ENCODE assay signal across 18 cellular contexts in the genomic region with DNA sequence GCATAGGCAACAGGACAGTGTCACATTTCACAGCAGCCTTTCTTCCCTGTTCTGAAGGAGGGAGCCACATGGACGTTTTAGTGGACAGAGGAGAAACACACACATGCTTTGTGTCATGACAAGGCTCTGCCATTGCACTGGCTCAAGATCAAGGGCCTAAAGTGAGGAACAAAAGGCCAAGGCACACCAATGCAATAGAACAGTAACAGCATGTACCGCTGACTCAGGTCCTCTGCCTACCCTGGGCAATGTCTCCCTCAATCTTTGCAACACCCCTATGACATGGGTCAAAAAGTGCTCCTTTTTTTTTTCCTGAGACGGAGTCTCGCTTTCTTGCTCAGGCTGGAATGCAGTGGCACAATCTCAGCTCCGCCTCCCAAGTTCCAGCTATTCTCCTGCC. TPM values are rescaled to one million over a fixed set of nuclear protein-coding genes. Genes with fewer than 3 reads are reported as not detected.
DNase-seq lines count a peak whose midpoint lies in the region; ATAC-seq, FAIRE-seq and TF ChIP-seq lines count a peak whose summit lies in the region.
"Had no signal": no experiment of that assay in that cellular context is flagged by ENCODE, and none has a peak within 500 bp of the region (broad histone marks: within the 10 kb centered on the region; RNA-seq: fewer than 3 reads in every experiment).

No MANE protein-coding gene starts in this region.

- peak overlapping the region; percentile 20 for H3K27ac Mint-ChIP-seq in Caco-2 (ENCODE audit: unreplicated experiment)
- peak overlapping the region; percentile 85 for H3K27ac Mint-ChIP-seq in nephron progenitor cell
- H3K27ac Mint-ChIP-seq: activated CD8-positive, alpha-beta T cell treated with anti-CD3 and anti-CD28 coated beads, Interleukin-2, amount 10 ng/mL, durations not matched to agents 7 days and 5 days; CD14-positive monocyte; nephron had no signal

- WGBS in small intestine, 3 donors, result 75 to 83% (median 82%) methylated on average over 5 of the region's 5 CpGs

- H3K9me3 Mint-ChIP-seq in Caco-2 (ENCODE audit: unreplicated experiment), result peaks cover 16% of the 10 kb centered on the region
- H3K9me3 Mint-ChIP-seq in nephron progenitor cell, result peaks cover 21% of the 10 kb centered on the region

- intact Hi-C loops in Caco-2 (cut with micrococcal nuclease; ENCODE audit: unreplicated experiment) (no loop called here), ascending aorta (cut with DNase I) (no loop called here)

- FAIRE-seq in HTR-8/SVneo (lab: Jason Lieb, UNC), result peak; percentile 83
- no peak for FAIRE-seq in small intestine (lab: Jason Lieb, UNC)
- FAIRE-seq: endometrium, GM12892 had no signal

- H3K9me3 ChIP-seq in Caco-2 (peaks cover 13% of the 10 kb centered on the region; the same call in 1 of the 2 replicates), ascending aorta (peaks cover 7 to 10% of the 10 kb centered on the region in 2 donors), small intestine (ENCODE audit: control insufficient read depth, low read depth) (no peaks in the 10 kb centered on the region)

- H3K27ac ChIP-seq in ascending aorta (peak overlapping the region; percentile 14 to 74), small intestine (ENCODE audit: low read depth in 1 of 2, low read length in 1 of 2) (no peak overlapping the region)
- H3K27ac ChIP-seq: cardiac muscle cell, HL-60 had no signal

- H3K4me1 ChIP-seq in Caco-2, result 0 out of 2 replicates have a peak, but pooled peaks cover 7% of the 10 kb centered on the region
- peaks cover 0 to 19% of the 10 kb centered on the region in 2 donors for H3K4me1 ChIP-seq in ascending aorta
- H3K4me1 ChIP-seq in small intestine (ENCODE audit: control insufficient read depth in 2 of 2, insufficient read depth in 1 of 2, low read depth in 1 of 2, low read length in 1 of 2), result no peaks in the 10 kb centered on the region

- H3K4me1 Mint-ChIP-seq in Caco-2 (ENCODE audit: low read depth, unreplicated experiment) (no peaks in the 10 kb centered on the region), nephron progenitor cell (peaks cover 46% of the 10 kb centered on the region)
- H3K4me1 Mint-ChIP-seq: CD14-positive monocyte, nephron had no signal

- POLR2A ChIA-PET in Caco-2 (lab: Charles Lee), result no interaction called here

- TF ChIP-seq CTCF in Caco-2 (IDR thresholded peaks at IDR 0.05; ENCODE audit: insufficient read depth in 1 of 2, low read depth in 1 of 2, low read length in 1 of 2, severe bottlenecking in 1 of 2, unreplicated experiment in 1 of 2) (no peak), ascending aorta (IDR thresholded peaks at IDR 0.05) (no peak), nephron progenitor cell (IDR thresholded peaks at IDR 0.05) (no peak)

- H3K27me3 ChIP-seq in Caco-2 (replicated peaks; ENCODE audit: control insufficient read depth, insufficient read depth, low read length) (no peaks in the 10 kb centered on the region), ascending aorta (no peaks in the 10 kb centered on the region), small intestine (ENCODE audit: control insufficient read depth in 2 of 2, insufficient read depth in 2 of 2, low read length in 2 of 2) (no peaks in the 10 kb centered on the region)
- H3K27me3 ChIP-seq: cardiac muscle cell had no signal

- CTCF ChIA-PET in Caco-2 (lab: Charles Lee), result no interaction called here

- DNase-seq in Caco-2, result no peak
- DNase-seq in HTR-8/SVneo (ENCODE audit: insufficient read length, low spot score), result peak; percentile 13
- no peak for DNase-seq in ascending aorta (ENCODE audit: low spot score in 2 of 2)
- DNase-seq in nephron progenitor cell, result no peak
- no peak for DNase-seq in GM19240 (ENCODE audit: insufficient read length, low spot score)
- DNase-seq in NCI-H526 treated with DMSO at 0.1 percent for 48 hours (lab: John Stamatoyannopoulos, UW), result no peak
- no peak for DNase-seq in small intestine
- DNase-seq: activated CD4-positive, alpha-beta T cell treated with anti-CD3 and anti-CD28 coated beads for 1 hour; activated CD8-positive, alpha-beta T cell treated with anti-CD3 and anti-CD28 coated beads, Interleukin-2, amount 10 ng/mL, durations not matched to agents 7 days and 5 days; activated gamma-delta T cell treated with Interleukin-2 at 50 U/mL for 16 hours; DMS79 had no signal

- H3K36me3 ChIP-seq in Caco-2 (ENCODE audit: control insufficient read depth, insufficient read depth, low read length) (no peaks in the 10 kb centered on the region), ascending aorta (no peaks in the 10 kb centered on the region), small intestine (ENCODE audit: control insufficient read depth in 2 of 2, insufficient read depth in 2 of 2, low read length in 2 of 2) (no peaks in the 10 kb centered on the region)
- H3K36me3 ChIP-seq: cardiac muscle cell had no signal

- H3K4me3 ChIP-seq in Caco-2 (ENCODE audit: low read depth, low read length), result no peak overlapping the region
- no peak overlapping the region for H3K4me3 ChIP-seq in ascending aorta
- no peak overlapping the region for H3K4me3 ChIP-seq in small intestine (ENCODE audit: low read depth in 1 of 2, low read length in 2 of 2)
- H3K4me3 ChIP-seq: cardiac muscle cell had no signal

- ATAC-seq in GM18868 (IDR thresholded peaks at IDR 0.05; ENCODE audit: unreplicated experiment), result no peak
- ATAC-seq: activated CD8-positive, alpha-beta T cell treated with anti-CD3 and anti-CD28 coated beads, Interleukin-2, amount 10 ng/mL, durations not matched to agents 7 days and 5 days had no signal

- no TSS peak for BruUV-seq in Caco-2 (replicated peaks; lab: Mats Ljungman, UMichigan)

- H3K27me3 Mint-ChIP-seq in Caco-2 (ENCODE audit: insufficient read depth, unreplicated experiment), result no peaks in the 10 kb centered on the region
- peaks cover 4% of the 10 kb centered on the region for H3K27me3 Mint-ChIP-seq in nephron progenitor cell (ENCODE audit: low read depth, poor library complexity)

- H3K36me3 Mint-ChIP-seq in Caco-2 (ENCODE audit: insufficient read depth, unreplicated experiment) (no peaks in the 10 kb centered on the region), nephron progenitor cell (ENCODE audit: low read depth) (peaks cover 9% of the 10 kb centered on the region)
- H3K36me3 Mint-ChIP-seq: CD14-positive monocyte had no signal

- H3K4me3 Mint-ChIP-seq in Caco-2 (ENCODE audit: unreplicated experiment), result no peak overlapping the region
- no peak overlapping the region for H3K4me3 Mint-ChIP-seq in nephron progenitor cell
- H3K4me3 Mint-ChIP-seq: activated CD8-positive, alpha-beta T cell treated with anti-CD3 and anti-CD28 coated beads, Interleukin-2, amount 10 ng/mL, durations not matched to agents 7 days and 5 days; CD14-positive monocyte; nephron had no signal

RNA-seq across cellular contexts. Expression of gene SDK1, which starts 57.8 kb away (rescaled TPM):
- total RNA-seq in Caco-2 (2022), result 6.2 and 7.1 TPM in 2 replicates
- 13.3 TPM for total RNA-seq in ascending aorta
- 1 to 10 TPM in 1 of 3 donors, under 1 TPM in 1, not detected in 1; 0.27 to 2.1 TPM for polyA plus RNA-seq in small intestine
- polyA plus RNA-seq: CD14-positive monocyte had no signal

Comparison
In these comparisons a context has a peak if more than half of its experiments do, and no peak if none do; other contexts are left out.
1. H3K27ac ChIP-seq: peak in ascending aorta (2 of 2); none in small intestine (0 of 2).